ENCODE assay signal across 8 cellular contexts in genomic region chr17:45948881-45949624, GRCh38. TPM values are rescaled to one million over a fixed set of nuclear protein-coding genes. Genes with fewer than 3 reads are reported as not detected.
DNase-seq lines count a peak whose midpoint lies in the region; ATAC-seq and TF ChIP-seq lines count a peak whose summit lies in the region.

No MANE protein-coding gene starts in this region.

- DNase-seq in NCI-H460 (ENCODE audit: extremely low read depth, low read depth) (peak; percentile 73), lung (ENCODE audit: low spot score) (peak; percentile 66), NK-92 (lab: John Stamatoyannopoulos, UW; ENCODE audit: unreplicated experiment) (no peak)
- peak; percentile 89 for DNase-seq in activated CD8-positive, alpha-beta memory T cell treated with anti-CD3 and anti-CD28 coated beads for 24 hours
- DNase-seq in effector CD4-positive, alpha-beta T cell: peak; percentile 34
- peak; percentile 19 for DNase-seq in stimulated activated CD8-positive, alpha-beta memory T cell treated with anti-CD3 and anti-CD28 coated beads, Interleukin-12 subunit alpha, Interleukin-12 subunit beta, amount 100 ng/mL, for 1 hour (ENCODE audit: low read depth)

- H3K27me3 ChIP-seq in lung (ENCODE audit: control insufficient read depth, insufficient read depth): peaks cover 2% of the 10 kb centered on the region

- H3K36me3 ChIP-seq in lung (ENCODE audit: control insufficient read depth in 2 of 2, insufficient read depth in 2 of 2, low read length in 2 of 2): no peaks in the 10 kb centered on the region

- H3K27ac ChIP-seq in lung (ENCODE audit: low read depth in 1 of 2, low read length in 1 of 2): no peak overlapping the region

- TF ChIP-seq CTCF in GM12872 (IDR thresholded peaks at IDR 0.05; ENCODE audit: insufficient read depth, low read depth, low read length) (peak; percentile 79), lung (IDR thresholded peaks at IDR 0.05; ENCODE audit: control extremely low read depth, extremely low read depth) (peak; percentile 46)

- peak; percentile 85 for ATAC-seq in lung (ENCODE audit: insufficient read depth, low FRiP score)
- ATAC-seq in GM21447 (IDR thresholded peaks at IDR 0.05; ENCODE audit: unreplicated experiment): no peak

- peaks cover 0 to 4% of the 10 kb centered on the region in 2 donors for H3K4me1 ChIP-seq in lung (ENCODE audit: control insufficient read depth in 2 of 2, insufficient read depth in 2 of 2, low read length in 2 of 2)

- H3K9me3 ChIP-seq in lung (ENCODE audit: control insufficient read depth in 2 of 2, insufficient read depth in 1 of 2, low read length in 1 of 2): peaks cover 0 to 2% of the 10 kb centered on the region in 2 donors

- 7 to 10% methylated on average over 34 of the region's 34 CpGs for WGBS in lung, 2 donors

- H3K4me3 ChIP-seq in lung: no peak overlapping the region

RNA-seq across cellular contexts. Expression of gene STH, which starts 50.0 kb away (rescaled TPM):
- total RNA-seq in NCI-H460 (2014; rRNA removed; shearing (Covaris generic)): not detected in 2 replicates
- polyA plus RNA-seq in NCI-H460 (2014; cell fraction: nucleus; rRNA removed): not detected in 2 replicates
- not detected for total RNA-seq in lung
- not detected for polyA plus RNA-seq in lung

RNA-seq across cellular contexts. Expression of gene MAPT, which starts 54.7 kb away (rescaled TPM):
- 3.5 and 4.0 TPM in 2 replicates for total RNA-seq in NCI-H460 (2014; rRNA removed; shearing (Covaris generic))
- polyA plus RNA-seq in NCI-H460 (2014; cell fraction: nucleus; rRNA removed): 3.6 and 6.5 TPM in 2 replicates
- 1 to 10 TPM; 2.9 to 3.8 TPM for total RNA-seq in lung
- under 1 TPM; 0.27 to 0.65 TPM for polyA plus RNA-seq in lung
